In genomic region chr15:33150993-33151392, GRCh38 we compare ENCODE assay signal across 1 cellular context.
TF ChIP-seq lines count a peak whose summit lies in the region.

No MANE protein-coding gene starts in this region.

TF ChIP-seq in H1, 55 proteins besides CTCF, POLR2A, EP300 and RAD21:
- no peak for TF ChIP-seq CHD7 (IDR thresholded peaks at IDR 0.05; ENCODE audit: insufficient replicate concordance, low read length)
- no peak for TF ChIP-seq CREB1 (IDR thresholded peaks at IDR 0.05)
- TF ChIP-seq E2F6 (IDR thresholded peaks at IDR 0.05), result no peak
- TF ChIP-seq BCL11A (IDR thresholded peaks at IDR 0.05; ENCODE audit: low read depth in 2 of 2, low read length in 2 of 2), result no peak
- no peak for TF ChIP-seq SUZ12 (IDR thresholded peaks at IDR 0.05; ENCODE audit: low read length)
- no peak for TF ChIP-seq JUND (IDR thresholded peaks at IDR 0.05; ENCODE audit: low read length)
- no peak for TF ChIP-seq POU5F1 (IDR thresholded peaks at IDR 0.05; ENCODE audit: low read depth, low read length)
- TF ChIP-seq SIRT6 (IDR thresholded peaks at IDR 0.05; ENCODE audit: low read length), result no peak
- TF ChIP-seq TAF7 (optimal IDR thresholded peaks at IDR 0.05; ENCODE audit: borderline replicate concordance, low read depth, low read length), result no peak
- no peak for TF ChIP-seq YY1 (IDR thresholded peaks at IDR 0.05; ENCODE audit: low read depth, low read length)
